ENCODE assay signal across 11 cellular contexts in the genomic region with DNA sequence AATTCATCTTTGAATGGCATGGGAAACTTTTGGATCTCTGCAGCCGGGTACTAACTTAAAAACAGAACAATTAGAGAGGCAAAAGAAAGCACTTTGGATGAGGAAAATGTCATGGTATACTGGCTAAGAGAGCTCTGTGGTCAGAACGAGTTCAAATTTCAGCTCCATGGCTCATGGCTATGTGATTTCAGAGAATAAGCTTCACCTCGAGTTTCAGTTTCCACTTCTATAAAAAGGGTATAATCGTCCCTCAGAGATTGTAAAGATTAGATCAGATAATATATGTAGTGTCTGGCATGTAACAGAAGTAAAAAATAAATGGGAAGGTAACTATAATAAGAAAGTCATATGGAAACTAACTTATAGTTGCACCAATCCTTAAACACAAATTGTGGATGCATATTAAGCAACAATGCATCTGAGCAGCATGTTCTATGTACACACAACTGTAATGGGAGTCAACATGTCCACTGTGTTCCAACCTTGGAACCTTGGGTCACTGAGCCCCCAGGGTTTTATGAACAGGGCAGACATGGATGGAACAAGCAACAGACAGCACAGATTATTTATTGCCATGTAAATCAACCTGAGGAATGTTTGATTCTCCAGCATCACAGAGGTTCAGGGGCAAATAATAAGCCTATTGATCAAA.
DNase-seq lines count a peak whose midpoint lies in the region; ATAC-seq lines count a peak whose summit lies in the region.
"Had no signal": no experiment of that assay in that cellular context is flagged by ENCODE, and none has a peak within 500 bp of the region (broad histone marks: within the 10 kb centered on the region; RNA-seq: fewer than 3 reads in every experiment).

No MANE protein-coding gene starts in this region.

- H3K27me3 Mint-ChIP-seq in activated CD4-positive, alpha-beta T cell treated with anti-CD3 and anti-CD28 coated beads for 36 hours: no peaks in the 10 kb centered on the region

- intact Hi-C loops in activated CD4-positive, alpha-beta T cell treated with anti-CD3 and anti-CD28 coated beads for 36 hours (cut with DNase I, micrococcal nuclease): no loop called here

- peaks cover 16% of the 10 kb centered on the region for H3K4me1 Mint-ChIP-seq in activated CD4-positive, alpha-beta T cell treated with anti-CD3 and anti-CD28 coated beads for 36 hours

- POLR2A ChIA-PET in activated CD4-positive, alpha-beta T cell treated with anti-CD3 and anti-CD28 coated beads for 36 hours (lab: Charles Lee): interaction anchor here (0.6 to 1.0 kb wide), 2 partner anchors 40 to 203 kb away, joined by 3 to 11 read pairs; no protein-coding TSS in a partner anchor

- no peak overlapping the region for H3K4me3 Mint-ChIP-seq in activated CD4-positive, alpha-beta T cell treated with anti-CD3 and anti-CD28 coated beads for 36 hours

- no peak for DNase-seq in activated CD4-positive, alpha-beta T cell treated with anti-CD3 and anti-CD28 coated beads for 36 hours
- DNase-seq in activated CD4-positive, alpha-beta T cell treated with anti-CD3 and anti-CD28 coated beads for 1 hour: no peak
- DNase-seq in LHCN-M2 (ENCODE audit: low read depth): peak; percentile 33
- DNase-seq in myocyte (ENCODE audit: low read depth): peak; percentile 25
- DNase-seq in midbrain (lab: John Stamatoyannopoulos, UW): no peak
- DNase-seq in COLO829 (ENCODE audit: low spot score): no peak
- DNase-seq: hippocampal formation, NCI-H1417 treated with DMSO at 0.1 percent for 48 hours, WERI-Rb-1 had no signal

- peak overlapping the region; percentile 12 for H3K27ac Mint-ChIP-seq in activated CD4-positive, alpha-beta T cell treated with anti-CD3 and anti-CD28 coated beads for 36 hours

- H3K9me3 Mint-ChIP-seq in activated CD4-positive, alpha-beta T cell treated with anti-CD3 and anti-CD28 coated beads for 36 hours (ENCODE audit: low read depth): no peaks in the 10 kb centered on the region

- H3K36me3 Mint-ChIP-seq in activated CD4-positive, alpha-beta T cell treated with anti-CD3 and anti-CD28 coated beads for 36 hours (ENCODE audit: low read depth): peaks cover 11% of the 10 kb centered on the region

- peak; percentile 51 for ATAC-seq in activated CD4-positive, alpha-beta T cell treated with anti-CD3 and anti-CD28 coated beads for 36 hours
- ATAC-seq in GM19463 (IDR thresholded peaks at IDR 0.05; ENCODE audit: unreplicated experiment) (peak; percentile 59), HG02571 (IDR thresholded peaks at IDR 0.05; ENCODE audit: unreplicated experiment) (no peak)

- CTCF ChIA-PET in activated CD4-positive, alpha-beta T cell treated with anti-CD3 and anti-CD28 coated beads for 36 hours (lab: Charles Lee): interaction anchor here (1.0 to 1.7 kb wide), 6 partner anchors 10 to 930 kb away, joined by 3 to 7 read pairs (median 4); no protein-coding TSS in a partner anchor

Comparison
In these comparisons a context has a peak if more than half of its experiments do, and no peak if none do; other contexts are left out.
1. DNase-seq: peak in LHCN-M2 (single experiment) and myocyte (single experiment); none in activated CD4-positive, alpha-beta T cell treated with anti-CD3 and anti-CD28 coated beads for 36 hours (single experiment), activated CD4-positive, alpha-beta T cell treated with anti-CD3 and anti-CD28 coated beads for 1 hour (single experiment), midbrain (single experiment) and COLO829 (single experiment).